In the genomic region with DNA sequence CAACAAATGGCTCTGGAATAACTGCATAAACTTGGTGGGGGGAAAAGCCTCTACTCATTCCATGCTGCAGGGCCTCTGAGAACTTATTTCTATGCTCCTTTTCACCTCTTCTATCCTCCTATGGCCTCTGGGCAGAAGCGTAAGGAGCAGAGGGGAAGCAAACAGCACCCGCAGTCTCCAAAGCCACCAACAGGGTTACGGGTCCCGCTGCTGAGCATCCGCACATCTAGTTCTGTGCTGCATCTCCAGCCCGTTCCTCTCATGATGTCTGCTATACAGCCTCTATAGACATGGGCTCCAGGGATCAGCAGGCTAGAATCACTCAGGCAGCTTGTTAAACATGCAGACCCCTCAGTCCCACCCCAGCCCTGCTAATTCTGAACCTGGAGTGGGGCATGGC, we compare ENCODE assay signal across 26 cellular contexts.
"Had no signal": no experiment of that assay in that cellular context is flagged by ENCODE, and none has a peak within 500 bp of the region (broad histone marks: within the 10 kb centered on the region; RNA-seq: fewer than 3 reads in every experiment).

No MANE protein-coding gene starts in this region.

- FAIRE-seq: frontal cortex, kidney, TTC549 had no signal

- H3K36me3 Mint-ChIP-seq: naive thymus-derived CD8-positive, alpha-beta T cell; stimulated activated effector memory CD8-positive, alpha-beta T cell treated with anti-CD3 and anti-CD28 coated beads, Interleukin-12 subunit alpha, Interleukin-12 subunit beta, amount 100 ng/mL, for 72 hours had no signal

- H3K36me3 ChIP-seq: breast epithelium, heart right ventricle, left lung, tibial artery, vagina had no signal

- H3K27ac Mint-ChIP-seq: activated naive CD8-positive, alpha-beta T cell treated with anti-CD3 and anti-CD28 coated beads, Interleukin-2, amount 50 U/mL, for 24 hours; activated T-helper 17 cell treated with anti-CD3 and anti-CD28 coated beads, Interleukin-2, amount 50 U/mL, for 72 hours; dendritic cell treated with granulocyte-macrophage colony-stimulating factor and Interleukin-4, amounts not matched to agents 40 ng/mL and 50 ng/mL, for 4 days; stimulated activated effector memory CD8-positive, alpha-beta T cell treated with anti-CD3 and anti-CD28 coated beads, Interleukin-12 subunit alpha, Interleukin-12 subunit beta, amount 100 ng/mL, for 72 hours had no signal

- H3K27me3 Mint-ChIP-seq: activated naive CD8-positive, alpha-beta T cell treated with anti-CD3 and anti-CD28 coated beads, Interleukin-2, amount 50 U/mL, for 24 hours; activated T-helper 17 cell treated with anti-CD3 and anti-CD28 coated beads, Interleukin-2, amount 50 U/mL, for 72 hours; naive thymus-derived CD8-positive, alpha-beta T cell had no signal

- H3K9me3 ChIP-seq: breast epithelium, left lung, mucosa of descending colon, tibial artery, vagina had no signal

- H3K4me1 ChIP-seq: vagina had no signal

- H3K9me3 Mint-ChIP-seq: activated naive CD8-positive, alpha-beta T cell treated with anti-CD3 and anti-CD28 coated beads, Interleukin-2, amount 50 U/mL, for 24 hours; activated T-helper 17 cell treated with anti-CD3 and anti-CD28 coated beads, Interleukin-2, amount 50 U/mL, for 72 hours; dendritic cell treated with granulocyte-macrophage colony-stimulating factor and Interleukin-4, amounts not matched to agents 40 ng/mL and 50 ng/mL, for 4 days; stimulated activated effector memory CD8-positive, alpha-beta T cell treated with anti-CD3 and anti-CD28 coated beads, Interleukin-12 subunit alpha, Interleukin-12 subunit beta, amount 100 ng/mL, for 72 hours had no signal

- H3K27me3 ChIP-seq: breast epithelium, heart right ventricle, left lung, tibial artery, vagina had no signal

- H3K4me3 ChIP-seq: breast epithelium, heart right ventricle, left lung, mucosa of descending colon, tibial artery, vagina had no signal

- DNase-seq: activated CD4-positive, alpha-beta T cell treated with anti-CD3 and anti-CD28 coated beads, Interleukin-2, amount 50 U/mL, for 1 hour; activated CD4-positive, CD25-positive, alpha-beta regulatory T cell; activated naive CD4-positive, alpha-beta T cell treated with Interleukin-2 at 50 U/mL for 16 hours; activated naive CD8-positive, alpha-beta T cell treated with anti-CD3 and anti-CD28 coated beads, Interleukin-2, amount 50 U/mL, for 24 hours; activated T-cell treated with anti-CD3 and anti-CD28 coated beads for 4 hours; aorta; cerebellar nuclear complex; effector memory CD4-positive, alpha-beta T cell; heart right ventricle; kidney; left lung; mammary epithelial cell; mucosa of descending colon; naive thymus-derived CD8-positive, alpha-beta T cell; posterior cingulate gyrus; retina; T-helper 2 cell; tibial artery had no signal

- H3K4me3 Mint-ChIP-seq: activated naive CD8-positive, alpha-beta T cell treated with anti-CD3 and anti-CD28 coated beads, Interleukin-2, amount 50 U/mL, for 24 hours; activated T-helper 17 cell treated with anti-CD3 and anti-CD28 coated beads, Interleukin-2, amount 50 U/mL, for 72 hours; dendritic cell treated with granulocyte-macrophage colony-stimulating factor and Interleukin-4, amounts not matched to agents 40 ng/mL and 50 ng/mL, for 4 days; naive thymus-derived CD8-positive, alpha-beta T cell; stimulated activated effector memory CD8-positive, alpha-beta T cell treated with anti-CD3 and anti-CD28 coated beads, Interleukin-12 subunit alpha, Interleukin-12 subunit beta, amount 100 ng/mL, for 72 hours had no signal

- H3K27ac ChIP-seq: breast epithelium, epithelial cell of prostate, heart right ventricle, left lung, tibial artery, vagina had no signal
